In genomic region chr10:89086801-89087513, GRCh38 we compare ENCODE assay signal across 8 cellular contexts.
DNase-seq lines count a peak whose midpoint lies in the region; ATAC-seq and TF ChIP-seq lines count a peak whose summit lies in the region.

No MANE protein-coding gene starts in this region.

- H3K4me1 Mint-ChIP-seq in activated T-helper 2 cell treated with anti-CD3 and anti-CD28 coated beads, Interferon-gamma antibody, Interleukin-2, Interleukin-4, amounts not matched to agents 10 μg/mL and 5 μg/mL and 100 μg/mL, durations not matched to agents 14 hours and 24 hours and 36 hours (ENCODE audit: low read depth) = peaks cover 13% of the 10 kb centered on the region

- peak; percentile 63 for DNase-seq in H4 (ENCODE audit: low spot score)
- DNase-seq in RPMI8226 = peak; percentile 41
- DNase-seq in fibroblast of mammary gland (ENCODE audit: low read depth) = peak; percentile 98
- DNase-seq in psoas muscle = peak; percentile 79 to 87
- no peak for DNase-seq in activated T-helper 2 cell treated with anti-CD3 and anti-CD28 coated beads, Interferon-gamma antibody, Interleukin-2, Interleukin-4, amounts not matched to agents 10 μg/mL and 5 μg/mL and 100 μg/mL, durations not matched to agents 14 hours and 24 hours and 36 hours (ENCODE audit: low spot score)

- no peaks in the 10 kb centered on the region for H3K4me1 ChIP-seq in psoas muscle

- H3K27me3 ChIP-seq in psoas muscle (ENCODE audit: insufficient read depth in 3 of 3, low read length in 2 of 3) = no peaks in the 10 kb centered on the region

- peak overlapping the region; percentile 70 for H3K27ac ChIP-seq in psoas muscle

- intact Hi-C loops in psoas muscle (cut with DNase I) = no loop called here
- intact Hi-C loops in activated T-helper 2 cell treated with anti-CD3 and anti-CD28 coated beads, Interferon-gamma antibody, Interleukin-2, Interleukin-4, amounts not matched to agents 10 μg/mL and 5 μg/mL and 100 μg/mL, durations not matched to agents 14 hours and 24 hours and 36 hours (cut with micrococcal nuclease) = loop anchor here (10.0 kb wide), 1 partner anchor 292 kb away; no protein-coding TSS in a partner anchor

- ATAC-seq in psoas muscle = peak; percentile 64 to 90 (median 88)
- ATAC-seq in HG02610 (IDR thresholded peaks at IDR 0.05; ENCODE audit: unreplicated experiment) = no peak
- ATAC-seq in HG03571 (IDR thresholded peaks at IDR 0.05; ENCODE audit: unreplicated experiment) = no peak
- no peak for ATAC-seq in HG03520 (IDR thresholded peaks at IDR 0.05; ENCODE audit: unreplicated experiment)

- no peaks in the 10 kb centered on the region for H3K9me3 ChIP-seq in psoas muscle

- no peaks in the 10 kb centered on the region for H3K36me3 Mint-ChIP-seq in activated T-helper 2 cell treated with anti-CD3 and anti-CD28 coated beads, Interferon-gamma antibody, Interleukin-2, Interleukin-4, amounts not matched to agents 10 μg/mL and 5 μg/mL and 100 μg/mL, durations not matched to agents 14 hours and 24 hours and 36 hours (ENCODE audit: low read depth)

- no peak overlapping the region for H3K27ac Mint-ChIP-seq in activated T-helper 2 cell treated with anti-CD3 and anti-CD28 coated beads, Interferon-gamma antibody, Interleukin-2, Interleukin-4, amounts not matched to agents 10 μg/mL and 5 μg/mL and 100 μg/mL, durations not matched to agents 14 hours and 24 hours and 36 hours

- TF ChIP-seq CTCF in fibroblast of mammary gland (conservative IDR thresholded peaks at IDR 0.05; ENCODE audit: control insufficient read depth, insufficient read depth, low read depth, low read length) (no peak), psoas muscle (IDR thresholded peaks at IDR 0.05) (no peak)

- no peaks in the 10 kb centered on the region for H3K27me3 Mint-ChIP-seq in activated T-helper 2 cell treated with anti-CD3 and anti-CD28 coated beads, Interferon-gamma antibody, Interleukin-2, Interleukin-4, amounts not matched to agents 10 μg/mL and 5 μg/mL and 100 μg/mL, durations not matched to agents 14 hours and 24 hours and 36 hours (ENCODE audit: low read depth)

- no peak overlapping the region for H3K4me3 Mint-ChIP-seq in activated T-helper 2 cell treated with anti-CD3 and anti-CD28 coated beads, Interferon-gamma antibody, Interleukin-2, Interleukin-4, amounts not matched to agents 10 μg/mL and 5 μg/mL and 100 μg/mL, durations not matched to agents 14 hours and 24 hours and 36 hours (ENCODE audit: low read depth)

- 11 to 17% (median 12%) methylated on average over 13 of the region's 13 CpGs for WGBS in psoas muscle, 3 donors

- H3K4me3 ChIP-seq in fibroblast of mammary gland (ENCODE audit: control insufficient read depth, low read depth, low read length) (peak overlapping the region; percentile 16), psoas muscle (peak overlapping the region; percentile 33)

- H3K9me3 Mint-ChIP-seq in activated T-helper 2 cell treated with anti-CD3 and anti-CD28 coated beads, Interferon-gamma antibody, Interleukin-2, Interleukin-4, amounts not matched to agents 10 μg/mL and 5 μg/mL and 100 μg/mL, durations not matched to agents 14 hours and 24 hours and 36 hours = no peaks in the 10 kb centered on the region

- no peaks in the 10 kb centered on the region for H3K36me3 ChIP-seq in psoas muscle (ENCODE audit: insufficient read depth in 1 of 2, low read depth in 1 of 2)

Comparison
In these comparisons a context has a peak if more than half of its experiments do, and no peak if none do; other contexts are left out.
1. ATAC-seq: peak in psoas muscle (4 of 4); none in HG02610 (single experiment), HG03571 (single experiment) and HG03520 (single experiment).